In genomic region chr3:73868688-73869315, GRCh38 we compare ENCODE assay signal across 8 cellular contexts.
DNase-seq lines count a peak whose midpoint lies in the region; TF ChIP-seq lines count a peak whose summit lies in the region.

No MANE protein-coding gene starts in this region.

- H3K27ac ChIP-seq in HEK293 (ENCODE audit: extremely low read depth, low read depth, low read length), result no peak overlapping the region

- H3K4me3 ChIP-seq in AG09309 (ENCODE audit: control insufficient read depth, low read depth, low read length) (no peak overlapping the region), HEK293 (ENCODE audit: low read depth, low read length) (no peak overlapping the region)

- TF ChIP-seq CTCF in AG09309 (IDR thresholded peaks at IDR 0.05; ENCODE audit: control insufficient read depth, insufficient read depth, low read depth, low read length, missing control alignments) (peak; percentile 64), HEK293 (tag by site-specific recombination; IDR thresholded peaks at IDR 0.05) (no peak)

- H3K36me3 ChIP-seq in HEK293 (ENCODE audit: control insufficient read depth in 2 of 2, insufficient read depth in 1 of 2, low read length in 2 of 2), result no peaks in the 10 kb centered on the region

- CTCF ChIA-PET in HEK293 (lab: Yijun Ruan, JAX), result interaction anchor here (0.6 to 1.5 kb wide), 5 partner anchors 9 to 1648 kb away, joined by 3 to 5 read pairs (median 3); no protein-coding TSS in a partner anchor

- H3K4me1 ChIP-seq in HEK293 (ENCODE audit: control insufficient read depth, insufficient read depth, low read length), result no peaks in the 10 kb centered on the region

- POLR2A ChIA-PET in HEK293 (lab: Yijun Ruan, JAX), result no interaction called here

- DNase-seq in AG09309 (ENCODE audit: low read depth), result peak; percentile 5
- DNase-seq in RPMI8226, result peak; percentile 6
- peak; percentile 54 for DNase-seq in foreskin melanocyte
- peak; percentile 52 for DNase-seq in retina
- no peak for DNase-seq in activated CD4-positive, alpha-beta T cell treated with anti-CD3 and anti-CD28 coated beads for 1 hour
- DNase-seq in effector CD8-positive, alpha-beta T cell (lab: John Stamatoyannopoulos, UW), result no peak
- DNase-seq in ureter (ENCODE audit: low spot score), result no peak

- H3K9me3 ChIP-seq in HEK293 (ENCODE audit: control insufficient read depth, insufficient read depth, low read depth, low read length), result no peaks in the 10 kb centered on the region

TF ChIP-seq in HEK293, 187 proteins besides CTCF, POLR2A, EP300 and RAD21:
- TF ChIP-seq ZNF341 (tag by site-specific recombination; IDR thresholded peaks at IDR 0.05; ENCODE audit: low read depth) (no peak), ZNF585B (tag by site-specific recombination; IDR thresholded peaks at IDR 0.05) (no peak), ZNF654 (tag by site-specific recombination; IDR thresholded peaks at IDR 0.05; ENCODE audit: low read depth) (peak; percentile 65), SCRT2 (tag by site-specific recombination; IDR thresholded peaks at IDR 0.05) (no peak)
TF ChIP-seq in HEK293: peak in this region for 1.

Comparison
In these comparisons a context has a peak if more than half of its experiments do, and no peak if none do; other contexts are left out.
1. DNase-seq: peak in AG09309 (single experiment), RPMI8226 (single experiment), foreskin melanocyte (single experiment) and retina (single experiment); none in activated CD4-positive, alpha-beta T cell treated with anti-CD3 and anti-CD28 coated beads for 1 hour (single experiment), effector CD8-positive, alpha-beta T cell (single experiment) and ureter (single experiment).